ENCODE assay signal across 11 cellular contexts in the genomic region with DNA sequence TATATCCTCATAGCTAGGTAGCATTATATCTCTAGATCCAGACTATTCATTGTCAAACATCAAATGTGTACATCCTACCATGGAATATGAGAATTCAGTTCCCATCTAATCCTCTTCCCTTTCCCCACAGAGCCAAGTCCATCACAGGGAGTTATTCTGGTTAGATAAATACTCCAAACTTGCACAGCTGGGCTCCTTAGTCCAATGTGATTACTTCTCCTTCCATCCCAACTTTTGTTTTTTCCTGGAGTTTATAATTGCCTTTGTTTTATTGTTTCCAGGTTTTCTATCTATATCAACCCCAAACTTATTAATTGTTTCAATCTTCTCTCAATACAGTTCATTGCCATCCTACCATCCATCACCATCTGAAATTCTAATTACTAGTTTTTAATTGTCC. TPM values are rescaled to one million over a fixed set of nuclear protein-coding genes. Genes with fewer than 3 reads are reported as not detected.
"Had no signal": no experiment of that assay in that cellular context is flagged by ENCODE, and none has a peak within 500 bp of the region (broad histone marks: within the 10 kb centered on the region; RNA-seq: fewer than 3 reads in every experiment).

No MANE protein-coding gene starts in this region.

- H3K27ac ChIP-seq: GM23248, KMS-11 had no signal

- H3K36me3 ChIP-seq: HAP-1 had no signal

- H3K9me3 ChIP-seq: HAP-1 had no signal

- H3K9ac ChIP-seq: GM23248, KMS-11 had no signal

- H3K4me3 ChIP-seq: GM23248, HAP-1 had no signal

- DNase-seq: GM23248, GOT3, H7, IMR-90, KBM-7 had no signal

- H2AFZ ChIP-seq: GM23248 had no signal

- H3K4me1 ChIP-seq: HAP-1 had no signal

- ATAC-seq: HCT116 had no signal

- H3K4me2 ChIP-seq: KMS-11 had no signal

- FAIRE-seq: HTR-8/SVneo had no signal

RNA-seq across cellular contexts. Expression of a gene that starts 59.9 kb away (rescaled TPM):
- total RNA-seq: GM23248, H4, H7, HT-29 had no signal
